1 cellular context compared by ENCODE assay signal in the genomic region with DNA sequence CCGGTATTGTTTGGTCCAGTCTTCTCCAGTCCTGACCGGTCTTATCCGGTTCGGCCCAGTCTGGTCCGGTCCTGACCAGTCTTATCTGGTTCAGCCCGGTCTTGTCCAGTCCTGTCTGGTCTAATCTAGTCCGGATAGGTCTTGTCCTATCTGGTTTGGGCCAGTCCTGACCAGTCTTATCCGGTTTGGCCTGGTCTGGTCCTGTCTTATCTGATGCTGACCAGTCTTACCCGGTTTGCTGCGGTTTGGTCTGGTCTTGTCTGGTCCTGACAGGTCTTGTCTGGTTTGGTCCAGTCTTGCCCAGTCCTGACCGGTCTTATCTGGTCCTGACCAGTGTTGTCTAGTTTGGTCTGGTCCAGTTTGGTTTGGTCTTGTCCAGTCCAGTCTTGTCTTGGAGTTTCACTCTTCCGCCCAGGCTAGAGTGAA.
TF ChIP-seq lines count a peak whose summit lies in the region.

No MANE protein-coding gene starts in this region.

TF ChIP-seq in K562, 482 proteins besides CTCF, POLR2A, EP300 and RAD21 (continued from another document and continues in another):
- TF ChIP-seq, protein P1, sequence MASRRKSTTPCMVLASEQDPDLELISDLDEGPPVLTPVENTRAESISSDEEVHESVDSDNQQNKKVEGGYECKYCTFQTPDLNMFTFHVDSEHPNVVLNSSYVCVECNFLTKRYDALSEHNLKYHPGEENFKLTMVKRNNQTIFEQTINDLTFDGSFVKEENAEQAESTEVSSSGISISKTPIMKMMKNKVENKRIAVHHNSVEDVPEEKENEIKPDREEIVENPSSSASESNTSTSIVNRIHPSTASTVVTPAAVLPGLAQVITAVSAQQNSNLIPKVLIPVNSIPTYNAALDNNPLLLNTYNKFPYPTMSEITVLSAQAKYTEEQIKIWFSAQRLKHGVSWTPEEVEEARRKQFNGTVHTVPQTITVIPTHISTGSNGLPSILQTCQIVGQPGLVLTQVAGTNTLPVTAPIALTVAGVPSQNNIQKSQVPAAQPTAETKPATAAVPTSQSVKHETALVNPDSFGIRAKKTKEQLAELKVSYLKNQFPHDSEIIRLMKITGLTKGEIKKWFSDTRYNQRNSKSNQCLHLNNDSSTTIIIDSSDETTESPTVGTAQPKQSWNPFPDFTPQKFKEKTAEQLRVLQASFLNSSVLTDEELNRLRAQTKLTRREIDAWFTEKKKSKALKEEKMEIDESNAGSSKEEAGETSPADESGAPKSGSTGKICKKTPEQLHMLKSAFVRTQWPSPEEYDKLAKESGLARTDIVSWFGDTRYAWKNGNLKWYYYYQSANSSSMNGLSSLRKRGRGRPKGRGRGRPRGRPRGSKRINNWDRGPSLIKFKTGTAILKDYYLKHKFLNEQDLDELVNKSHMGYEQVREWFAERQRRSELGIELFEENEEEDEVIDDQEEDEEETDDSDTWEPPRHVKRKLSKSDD (conservative IDR thresholded peaks at IDR 0.05; ENCODE audit: low read length), result no peak
- TF ChIP-seq CBFB (CRISPR knock-in tag; IDR thresholded peaks at IDR 0.05) (0 out of 2 replicates have a peak, but pooled peaks have one; percentile 57), TBP (optimal IDR thresholded peaks at IDR 0.05; ENCODE audit: low read depth, low read length) (no peak), ZNF668 (CRISPR knock-in tag; IDR thresholded peaks at IDR 0.05) (no peak), DIDO1 (tag; IDR thresholded peaks at IDR 0.05; ENCODE audit: low read depth) (no peak), FOXK1 (CRISPR knock-in tag; IDR thresholded peaks at IDR 0.05; ENCODE audit: borderline replicate concordance) (0 out of 2 replicates have a peak, but pooled peaks have one; percentile 55), CSDE1 (IDR thresholded peaks at IDR 0.05) (no peak), TBL1XR1 (IDR thresholded peaks at IDR 0.05; ENCODE audit: low read length in 2 of 2) (no peak), CREBBP (IDR thresholded peaks at IDR 0.05; ENCODE audit: low read depth, low read length) (no peak), BCOR (IDR thresholded peaks at IDR 0.05) (peak; percentile 99), MYC (IDR thresholded peaks at IDR 0.05; ENCODE audit: low read depth, low read length) (no peak), MYC (CRISPR knock-in tag; IDR thresholded peaks at IDR 0.05; ENCODE audit: borderline replicate concordance, low read depth) (no peak), MEF2A (IDR thresholded peaks at IDR 0.05; ENCODE audit: control insufficient read depth, low read depth, low read length) (no peak), NFRKB (IDR thresholded peaks at IDR 0.05; ENCODE audit: low read depth) (no peak), RHOXF2B (CRISPR knock-in tag; conservative IDR thresholded peaks at IDR 0.05) (no peak), EGR1 (conservative IDR thresholded peaks at IDR 0.05) (no peak), NCOR1 (IDR thresholded peaks at IDR 0.05) (0 out of 2 replicates have a peak, but pooled peaks have one; percentile 11), ZNF140 (CRISPR knock-in tag; IDR thresholded peaks at IDR 0.05) (no peak), OTX1 (CRISPR knock-in tag; IDR thresholded peaks at IDR 0.05) (no peak), IRF2 (CRISPR knock-in tag; IDR thresholded peaks at IDR 0.05) (no peak), PHB2 (IDR thresholded peaks at IDR 0.05; ENCODE audit: low read depth) (no peak), FUS (optimal IDR thresholded peaks at IDR 0.05; ENCODE audit: low read depth, low read length) (no peak), MCM7 (IDR thresholded peaks at IDR 0.05) (no peak), ZNF589 (CRISPR knock-in tag; IDR thresholded peaks at IDR 0.05; ENCODE audit: low read depth) (no peak), SP1 (CRISPR knock-in tag; IDR thresholded peaks at IDR 0.05) (no peak), RBBP5 (IDR thresholded peaks at IDR 0.05; ENCODE audit: borderline replicate concordance, insufficient read depth, low read length, poor library complexity, severe bottlenecking) (no peak), RFX1 (IDR thresholded peaks at IDR 0.05) (no peak), DMBX1 (CRISPR knock-in tag; IDR thresholded peaks at IDR 0.05; ENCODE audit: borderline replicate concordance) (0 out of 2 replicates have a peak, but pooled peaks have one; percentile 19), SREBF2 (CRISPR knock-in tag; IDR thresholded peaks at IDR 0.05) (no peak), TARDBP (IDR thresholded peaks at IDR 0.05) (peak; percentile 93), BRF1 (IDR thresholded peaks at IDR 0.05; ENCODE audit: borderline replicate concordance, extremely low read depth, insufficient read length) (no peak), RAD51 (IDR thresholded peaks at IDR 0.05; ENCODE audit: borderline replicate concordance, low read depth) (no peak), HMG20A (CRISPR knock-in tag; conservative IDR thresholded peaks at IDR 0.05) (no peak), ZNF584 (CRISPR knock-in tag; IDR thresholded peaks at IDR 0.05; ENCODE audit: low read depth) (no peak), TSC22D4 (tag; IDR thresholded peaks at IDR 0.05) (no peak), FOS (IDR thresholded peaks at IDR 0.05; ENCODE audit: extremely low read depth, insufficient read length) (no peak), BMI1 (IDR thresholded peaks at IDR 0.05; ENCODE audit: low read length) (no peak), HNRNPL (IDR thresholded peaks at IDR 0.05; ENCODE audit: low read depth, low read length) (no peak), ZNF586 (CRISPR knock-in tag; conservative IDR thresholded peaks at IDR 0.05) (no peak), PRMT5 (CRISPR knock-in tag; IDR thresholded peaks at IDR 0.05) (no peak), MAFK (IDR thresholded peaks at IDR 0.05; ENCODE audit: low read length) (no peak), ZNF644 (tag; IDR thresholded peaks at IDR 0.05; ENCODE audit: low read depth) (no peak), SMAD1 (IDR thresholded peaks at IDR 0.05; ENCODE audit: low read depth, low read length, partially characterized antibody) (no peak), FOXK2 (conservative IDR thresholded peaks at IDR 0.05 in 1 of 2, IDR thresholded peaks at IDR 0.05 in 1 of 2; ENCODE audit: low read depth in 2 of 2) (no peak)
- TF ChIP-seq, protein P2, sequence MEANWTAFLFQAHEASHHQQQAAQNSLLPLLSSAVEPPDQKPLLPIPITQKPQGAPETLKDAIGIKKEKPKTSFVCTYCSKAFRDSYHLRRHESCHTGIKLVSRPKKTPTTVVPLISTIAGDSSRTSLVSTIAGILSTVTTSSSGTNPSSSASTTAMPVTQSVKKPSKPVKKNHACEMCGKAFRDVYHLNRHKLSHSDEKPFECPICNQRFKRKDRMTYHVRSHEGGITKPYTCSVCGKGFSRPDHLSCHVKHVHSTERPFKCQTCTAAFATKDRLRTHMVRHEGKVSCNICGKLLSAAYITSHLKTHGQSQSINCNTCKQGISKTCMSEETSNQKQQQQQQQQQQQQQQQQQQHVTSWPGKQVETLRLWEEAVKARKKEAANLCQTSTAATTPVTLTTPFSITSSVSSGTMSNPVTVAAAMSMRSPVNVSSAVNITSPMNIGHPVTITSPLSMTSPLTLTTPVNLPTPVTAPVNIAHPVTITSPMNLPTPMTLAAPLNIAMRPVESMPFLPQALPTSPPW (CRISPR knock-in tag; IDR thresholded peaks at IDR 0.05), result no peak
- TF ChIP-seq, protein P3, sequence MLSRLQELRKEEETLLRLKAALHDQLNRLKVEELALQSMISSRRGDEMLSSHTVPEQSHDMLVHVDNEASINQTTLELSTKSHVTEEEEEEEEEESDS (CRISPR knock-in tag; IDR thresholded peaks at IDR 0.05), result no peak
- TF ChIP-seq, protein P4, sequence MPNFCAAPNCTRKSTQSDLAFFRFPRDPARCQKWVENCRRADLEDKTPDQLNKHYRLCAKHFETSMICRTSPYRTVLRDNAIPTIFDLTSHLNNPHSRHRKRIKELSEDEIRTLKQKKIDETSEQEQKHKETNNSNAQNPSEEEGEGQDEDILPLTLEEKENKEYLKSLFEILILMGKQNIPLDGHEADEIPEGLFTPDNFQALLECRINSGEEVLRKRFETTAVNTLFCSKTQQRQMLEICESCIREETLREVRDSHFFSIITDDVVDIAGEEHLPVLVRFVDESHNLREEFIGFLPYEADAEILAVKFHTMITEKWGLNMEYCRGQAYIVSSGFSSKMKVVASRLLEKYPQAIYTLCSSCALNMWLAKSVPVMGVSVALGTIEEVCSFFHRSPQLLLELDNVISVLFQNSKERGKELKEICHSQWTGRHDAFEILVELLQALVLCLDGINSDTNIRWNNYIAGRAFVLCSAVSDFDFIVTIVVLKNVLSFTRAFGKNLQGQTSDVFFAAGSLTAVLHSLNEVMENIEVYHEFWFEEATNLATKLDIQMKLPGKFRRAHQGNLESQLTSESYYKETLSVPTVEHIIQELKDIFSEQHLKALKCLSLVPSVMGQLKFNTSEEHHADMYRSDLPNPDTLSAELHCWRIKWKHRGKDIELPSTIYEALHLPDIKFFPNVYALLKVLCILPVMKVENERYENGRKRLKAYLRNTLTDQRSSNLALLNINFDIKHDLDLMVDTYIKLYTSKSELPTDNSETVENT (CRISPR knock-in tag; IDR thresholded peaks at IDR 0.05), result peak; percentile 87
- TF ChIP-seq, protein P5, sequence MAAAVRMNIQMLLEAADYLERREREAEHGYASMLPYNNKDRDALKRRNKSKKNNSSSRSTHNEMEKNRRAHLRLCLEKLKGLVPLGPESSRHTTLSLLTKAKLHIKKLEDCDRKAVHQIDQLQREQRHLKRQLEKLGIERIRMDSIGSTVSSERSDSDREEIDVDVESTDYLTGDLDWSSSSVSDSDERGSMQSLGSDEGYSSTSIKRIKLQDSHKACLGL (CRISPR knock-in tag; IDR thresholded peaks at IDR 0.05; ENCODE audit: borderline replicate concordance, poor library complexity, severe bottlenecking), result no peak
- TF ChIP-seq, protein P6, sequence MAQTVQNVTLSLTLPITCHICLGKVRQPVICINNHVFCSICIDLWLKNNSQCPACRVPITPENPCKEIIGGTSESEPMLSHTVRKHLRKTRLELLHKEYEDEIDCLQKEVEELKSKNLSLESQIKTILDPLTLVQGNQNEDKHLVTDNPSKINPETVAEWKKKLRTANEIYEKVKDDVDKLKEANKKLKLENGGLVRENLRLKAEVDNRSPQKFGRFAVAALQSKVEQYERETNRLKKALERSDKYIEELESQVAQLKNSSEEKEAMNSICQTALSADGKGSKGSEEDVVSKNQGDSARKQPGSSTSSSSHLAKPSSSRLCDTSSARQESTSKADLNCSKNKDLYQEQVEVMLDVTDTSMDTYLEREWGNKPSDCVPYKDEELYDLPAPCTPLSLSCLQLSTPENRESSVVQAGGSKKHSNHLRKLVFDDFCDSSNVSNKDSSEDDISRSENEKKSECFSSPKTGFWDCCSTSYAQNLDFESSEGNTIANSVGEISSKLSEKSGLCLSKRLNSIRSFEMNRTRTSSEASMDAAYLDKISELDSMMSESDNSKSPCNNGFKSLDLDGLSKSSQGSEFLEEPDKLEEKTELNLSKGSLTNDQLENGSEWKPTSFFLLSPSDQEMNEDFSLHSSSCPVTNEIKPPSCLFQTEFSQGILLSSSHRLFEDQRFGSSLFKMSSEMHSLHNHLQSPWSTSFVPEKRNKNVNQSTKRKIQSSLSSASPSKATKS (CRISPR knock-in tag; IDR thresholded peaks at IDR 0.05), result no peak
- TF ChIP-seq, protein P7, sequence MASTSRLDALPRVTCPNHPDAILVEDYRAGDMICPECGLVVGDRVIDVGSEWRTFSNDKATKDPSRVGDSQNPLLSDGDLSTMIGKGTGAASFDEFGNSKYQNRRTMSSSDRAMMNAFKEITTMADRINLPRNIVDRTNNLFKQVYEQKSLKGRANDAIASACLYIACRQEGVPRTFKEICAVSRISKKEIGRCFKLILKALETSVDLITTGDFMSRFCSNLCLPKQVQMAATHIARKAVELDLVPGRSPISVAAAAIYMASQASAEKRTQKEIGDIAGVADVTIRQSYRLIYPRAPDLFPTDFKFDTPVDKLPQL (IDR thresholded peaks at IDR 0.05; ENCODE audit: extremely low read depth, insufficient read length), result no peak
- TF ChIP-seq, protein P8, sequence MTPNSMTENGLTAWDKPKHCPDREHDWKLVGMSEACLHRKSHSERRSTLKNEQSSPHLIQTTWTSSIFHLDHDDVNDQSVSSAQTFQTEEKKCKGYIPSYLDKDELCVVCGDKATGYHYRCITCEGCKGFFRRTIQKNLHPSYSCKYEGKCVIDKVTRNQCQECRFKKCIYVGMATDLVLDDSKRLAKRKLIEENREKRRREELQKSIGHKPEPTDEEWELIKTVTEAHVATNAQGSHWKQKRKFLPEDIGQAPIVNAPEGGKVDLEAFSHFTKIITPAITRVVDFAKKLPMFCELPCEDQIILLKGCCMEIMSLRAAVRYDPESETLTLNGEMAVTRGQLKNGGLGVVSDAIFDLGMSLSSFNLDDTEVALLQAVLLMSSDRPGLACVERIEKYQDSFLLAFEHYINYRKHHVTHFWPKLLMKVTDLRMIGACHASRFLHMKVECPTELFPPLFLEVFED (CRISPR knock-in tag; conservative IDR thresholded peaks at IDR 0.05), result no peak
- TF ChIP-seq, protein P9, sequence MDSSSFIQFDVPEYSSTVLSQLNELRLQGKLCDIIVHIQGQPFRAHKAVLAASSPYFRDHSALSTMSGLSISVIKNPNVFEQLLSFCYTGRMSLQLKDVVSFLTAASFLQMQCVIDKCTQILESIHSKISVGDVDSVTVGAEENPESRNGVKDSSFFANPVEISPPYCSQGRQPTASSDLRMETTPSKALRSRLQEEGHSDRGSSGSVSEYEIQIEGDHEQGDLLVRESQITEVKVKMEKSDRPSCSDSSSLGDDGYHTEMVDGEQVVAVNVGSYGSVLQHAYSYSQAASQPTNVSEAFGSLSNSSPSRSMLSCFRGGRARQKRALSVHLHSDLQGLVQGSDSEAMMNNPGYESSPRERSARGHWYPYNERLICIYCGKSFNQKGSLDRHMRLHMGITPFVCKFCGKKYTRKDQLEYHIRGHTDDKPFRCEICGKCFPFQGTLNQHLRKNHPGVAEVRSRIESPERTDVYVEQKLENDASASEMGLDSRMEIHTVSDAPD (CRISPR knock-in tag; IDR thresholded peaks at IDR 0.05), result no peak
- TF ChIP-seq, protein P10, sequence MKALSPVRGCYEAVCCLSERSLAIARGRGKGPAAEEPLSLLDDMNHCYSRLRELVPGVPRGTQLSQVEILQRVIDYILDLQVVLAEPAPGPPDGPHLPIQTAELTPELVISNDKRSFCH (CRISPR knock-in tag; IDR thresholded peaks at IDR 0.05), result no peak
- TF ChIP-seq, protein P10 (tag; IDR thresholded peaks at IDR 0.05), result no peak
